18 cellular contexts compared by ENCODE assay signal in genomic region chr9:113928269-113928668, GRCh38. TPM values are rescaled to one million over a fixed set of nuclear protein-coding genes. Genes with fewer than 3 reads are reported as not detected.
DNase-seq lines count a peak whose midpoint lies in the region; ATAC-seq, FAIRE-seq and TF ChIP-seq lines count a peak whose summit lies in the region.
"Had no signal": no experiment of that assay in that cellular context is flagged by ENCODE, and none has a peak within 500 bp of the region (broad histone marks: within the 10 kb centered on the region; RNA-seq: fewer than 3 reads in every experiment).

No MANE protein-coding gene starts in this region.

- H3K9me1 ChIP-seq in keratinocyte (ENCODE audit: control insufficient read depth, extremely low read depth, insufficient read depth, low read length), result no peaks in the 10 kb centered on the region

- H3K9ac ChIP-seq in adipocyte (ENCODE audit: low read length) (no peak overlapping the region), keratinocyte (ENCODE audit: control insufficient read depth, extremely low read depth, insufficient read depth, low read length) (no peak overlapping the region)

- no peak overlapping the region for H3K27ac ChIP-seq in keratinocyte (ENCODE audit: control insufficient read depth, insufficient read depth, low read length)

- DNase-seq in adipocyte (ENCODE audit: low read depth), result no peak
- peak; percentile 16 for DNase-seq in dermis blood vessel endothelial cell
- DNase-seq in keratinocyte (ENCODE audit: low read depth, low spot score), result no peak
- DNase-seq in H54 (ENCODE audit: insufficient read length, low spot score), result no peak
- DNase-seq in NOMO-1 treated with DMSO at 0.1 percent for 48 hours (lab: John Stamatoyannopoulos, UW; ENCODE audit: unreplicated experiment), result no peak
- DNase-seq: C1 segment of cervical spinal cord; Calu3; CD4-positive, alpha-beta memory T cell; COR-L47; DMS53; DMS79 treated with DMSO at 0.1 percent for 48 hours; GF-D8; GOT3; H7; HCEC 1CT had no signal

- no peak overlapping the region for H3K4me2 ChIP-seq in keratinocyte (ENCODE audit: control insufficient read depth, extremely low read depth, insufficient read depth, low read depth, low read length)

- TF ChIP-seq CTCF in keratinocyte (optimal IDR thresholded peaks at IDR 0.05 in 1 of 3, IDR thresholded peaks at IDR 0.05 in 1 of 3, conservative IDR thresholded peaks at IDR 0.05 in 1 of 3; ENCODE audit: extremely low read depth in 1 of 3, insufficient read depth in 2 of 3, low read length in 3 of 3), result no peak

- no peak for TF ChIP-seq POLR2A in H54 (IDR thresholded peaks at IDR 0.05; ENCODE audit: low read depth, low read length)

- no peak overlapping the region for H2AFZ ChIP-seq in keratinocyte (ENCODE audit: control insufficient read depth, low read length)

- ATAC-seq in HG02884 (IDR thresholded peaks at IDR 0.05; ENCODE audit: unreplicated experiment), result no peak

- H3K4me1 ChIP-seq in adipocyte (ENCODE audit: control insufficient read depth, insufficient read depth, low read length) (peaks cover 10% of the 10 kb centered on the region), keratinocyte (ENCODE audit: control insufficient read depth, extremely low read depth, insufficient read depth, low read length) (no peaks in the 10 kb centered on the region)

- FAIRE-seq in keratinocyte (lab: Jason Lieb, UNC) (peak; percentile 17), H54 (lab: Jason Lieb, UNC) (no peak)
- FAIRE-seq: GM12891, GM18507 had no signal

- peaks cover 28% of the 10 kb centered on the region for H3K9me3 ChIP-seq in adipocyte (ENCODE audit: control insufficient read depth, low read length)
- H3K9me3 ChIP-seq in keratinocyte (ENCODE audit: control insufficient read depth, low read depth, low read length), result no peaks in the 10 kb centered on the region

- H3K36me3 ChIP-seq in adipocyte (ENCODE audit: control insufficient read depth, insufficient read depth, low read length, severe bottlenecking) (no peaks in the 10 kb centered on the region), keratinocyte (ENCODE audit: control insufficient read depth in 2 of 2, extremely low read depth in 1 of 2, insufficient read depth in 2 of 2, low read length in 2 of 2) (no peaks in the 10 kb centered on the region)

- H3K4me3 ChIP-seq in adipocyte (ENCODE audit: low read length), result peak overlapping the region; percentile 17
- H3K4me3 ChIP-seq in keratinocyte (ENCODE audit: control insufficient read depth in 2 of 3, extremely low read depth in 1 of 3, insufficient read depth in 2 of 3, low read depth in 1 of 3, low read length in 3 of 3), result no peak overlapping the region

- no peaks in the 10 kb centered on the region for H4K20me1 ChIP-seq in keratinocyte (ENCODE audit: control insufficient read depth, extremely low read depth, insufficient read depth, low read length)

- peaks cover 2% of the 10 kb centered on the region for H3K79me2 ChIP-seq in keratinocyte (ENCODE audit: control insufficient read depth, insufficient read depth, low read length)

- H3K27me3 ChIP-seq in adipocyte (replicated peaks; ENCODE audit: control insufficient read depth, insufficient read depth, low read length) (no peaks in the 10 kb centered on the region), keratinocyte (ENCODE audit: control insufficient read depth, extremely low read depth, insufficient read depth, low read length) (no peaks in the 10 kb centered on the region)

- dilution Hi-C loops in keratinocyte (cut with MboI; ENCODE audit: extremely low pct_ligation_motif_present, low sequenced_read_pairs), result no loop called here

RNA-seq across cellular contexts. Expression of gene ZNF618, which starts 52.2 kb away (rescaled TPM):
- total RNA-seq in dermis blood vessel endothelial cell, result 11.7 and 19.5 TPM in 2 replicates
- 2.0 to 4.6 TPM (median 2.5 TPM) in 3 replicates for polyA plus RNA-seq in keratinocyte
- 0.26 TPM for polyA plus RNA-seq in keratinocyte (2011; ENCODE audit: low read depth)
- 2.6 and 3.5 TPM in 2 replicates for polyA plus RNA-seq in keratinocyte (2011; cell fraction: cytosol; rRNA removed)
- 8.9 and 9.9 TPM in 2 replicates for polyA plus RNA-seq in keratinocyte (2011; cell fraction: nucleus; rRNA removed)
- polyA plus RNA-seq in keratinocyte (2012; ENCODE audit: low replicate concordance), result 0.27 and 6.8 TPM in 2 replicates
- polyA minus RNA-seq in keratinocyte, result 3.9 to 12.1 TPM (median 6.8 TPM) in 3 replicates
- polyA minus RNA-seq in keratinocyte (2011; cell fraction: cytosol; rRNA and poly(A)+ RNA removed), result 3.1 TPM
- 8.0 and 11.7 TPM in 2 replicates for polyA minus RNA-seq in keratinocyte (2011; cell fraction: nucleus; rRNA and poly(A)+ RNA removed)
